1 cellular context compared by ENCODE assay signal in genomic region chr9:124360277-124360676, GRCh38.
TF ChIP-seq lines count a peak whose summit lies in the region.

No MANE protein-coding gene starts in this region.

TF ChIP-seq in HepG2, 621 proteins besides CTCF, POLR2A, EP300 and RAD21:
- TF ChIP-seq RBM22 (optimal IDR thresholded peaks at IDR 0.05; ENCODE audit: low read length) (peak; percentile 20), SIX1 (CRISPR knock-in tag; IDR thresholded peaks at IDR 0.05; ENCODE audit: borderline replicate concordance) (no peak)
